ENCODE assay signal across 8 cellular contexts in the genomic region with DNA sequence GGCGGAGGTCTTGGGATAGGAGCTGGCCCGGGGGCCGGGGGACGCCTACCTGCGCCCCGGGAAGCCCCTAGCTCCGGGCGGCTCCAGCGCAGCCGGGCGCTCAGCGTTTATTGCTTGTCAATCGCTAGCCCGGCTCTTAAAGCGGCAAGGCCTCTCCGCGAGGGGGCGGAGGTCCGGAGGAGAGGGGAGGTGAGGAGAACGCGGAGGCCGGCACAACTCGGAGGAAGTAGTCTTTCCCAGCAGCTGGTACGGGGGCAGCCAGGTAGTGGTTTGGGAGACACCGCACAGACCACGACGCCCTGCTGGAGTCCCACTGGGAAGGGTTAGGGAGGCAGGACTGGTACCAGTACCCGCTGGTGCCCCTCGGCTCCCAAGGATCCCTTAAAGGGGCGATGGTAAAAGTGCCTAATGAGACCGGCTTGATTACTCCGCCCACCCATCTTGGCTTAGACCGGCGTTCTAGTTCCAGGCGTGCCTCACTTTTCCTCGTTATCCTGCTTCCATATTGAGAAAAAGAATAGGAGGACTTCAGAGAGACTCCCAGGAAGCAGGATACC. TPM values are rescaled to one million over a fixed set of nuclear protein-coding genes. Genes with fewer than 3 reads are reported as not detected.
DNase-seq lines count a peak whose midpoint lies in the region; ATAC-seq and TF ChIP-seq lines count a peak whose summit lies in the region.

A gene with protein sequence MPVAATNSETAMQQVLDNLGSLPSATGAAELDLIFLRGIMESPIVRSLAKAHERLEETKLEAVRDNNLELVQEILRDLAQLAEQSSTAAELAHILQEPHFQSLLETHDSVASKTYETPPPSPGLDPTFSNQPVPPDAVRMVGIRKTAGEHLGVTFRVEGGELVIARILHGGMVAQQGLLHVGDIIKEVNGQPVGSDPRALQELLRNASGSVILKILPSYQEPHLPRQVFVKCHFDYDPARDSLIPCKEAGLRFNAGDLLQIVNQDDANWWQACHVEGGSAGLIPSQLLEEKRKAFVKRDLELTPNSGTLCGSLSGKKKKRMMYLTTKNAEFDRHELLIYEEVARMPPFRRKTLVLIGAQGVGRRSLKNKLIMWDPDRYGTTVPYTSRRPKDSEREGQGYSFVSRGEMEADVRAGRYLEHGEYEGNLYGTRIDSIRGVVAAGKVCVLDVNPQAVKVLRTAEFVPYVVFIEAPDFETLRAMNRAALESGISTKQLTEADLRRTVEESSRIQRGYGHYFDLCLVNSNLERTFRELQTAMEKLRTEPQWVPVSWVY (minus strand): TSS at position 112 of the 557 bp plus-strand sequence. CDS start 3,076 bp downstream, outside the sequence.

- H3K4me3 ChIP-seq in HAP-1: peak within 1 kb of the TSS; percentile 42
- peak within 1 kb of the TSS; percentile 30 to 34; a peak in 3 of 4 replicates for H3K4me3 ChIP-seq in Panc1 (ENCODE audit: low read depth in 2 of 2, low read length in 2 of 2)
- H3K4me3 ChIP-seq in fibroblast of the aortic adventitia (ENCODE audit: low read depth, low read length): peak within 1 kb of the TSS; percentile 74

- H3K36me3 ChIP-seq in HAP-1 (replicated peaks) (no peaks in the 10 kb centered on the region), Panc1 (ENCODE audit: control insufficient read depth, insufficient read depth, low read length) (no peaks in the 10 kb centered on the region; the same call in 1 of the 2 replicates)

- H3K27ac ChIP-seq in 22Rv1 (peak within 1 kb of the TSS; percentile 63), Panc1 (ENCODE audit: low read length) (no peak within 1 kb of the TSS)

- in situ Hi-C loops in HAP-1 (cut with MboI; ENCODE audit: low sequenced_read_pairs): no loop called here
- in situ Hi-C loops in Panc1 (cut with HindIII; ENCODE audit: low pct_unique_long_range_greater_than_20kb, low sequenced_read_pairs): no loop called here

- H3K27ac Mint-ChIP-seq in naive thymus-derived CD8-positive, alpha-beta T cell: peak within 1 kb of the TSS in 9 of 10 donors; percentile 66 to 98 (median 96)

- H3K4me1 ChIP-seq in HAP-1 (peaks cover 15% of the 10 kb centered on the region), Panc1 (ENCODE audit: control insufficient read depth, insufficient read depth, low read length) (peaks cover 8% of the 10 kb centered on the region)

- ATAC-seq in Panc1 (peak; percentile 50), HG03097 (IDR thresholded peaks at IDR 0.05; ENCODE audit: low FRiP score, unreplicated experiment) (no peak)
- ATAC-seq in naive thymus-derived CD8-positive, alpha-beta T cell: peak; percentile 67 to 73

- peak; percentile 74 to 88 for DNase-seq in HAP-1 (ENCODE audit: low spot score in 2 of 2)
- no peak for DNase-seq in Panc1 (ENCODE audit: low read depth, low spot score)
- peak; percentile 31 for DNase-seq in activated gamma-delta T cell treated with anti-CD3 and anti-CD28 coated beads, Interleukin-2, amount 50 U/mL, for 16 hours (ENCODE audit: low read depth)
- peak; percentile 72 for DNase-seq in fibroblast of the aortic adventitia (ENCODE audit: low read depth)
- DNase-seq in naive thymus-derived CD8-positive, alpha-beta T cell: peak; percentile 43 to 84 (median 66)
- DNase-seq in superior temporal gyrus (ENCODE audit: extremely low spot score): peak; percentile 91

- no peaks in the 10 kb centered on the region for H3K27me3 ChIP-seq in HAP-1 (ENCODE audit: low read depth)
- H3K27me3 ChIP-seq in Panc1 (ENCODE audit: control insufficient read depth, insufficient read depth, low read length): peaks cover 3% of the 10 kb centered on the region; the same call in 1 of the 2 replicates

- BruUV-seq in Panc1 (replicated peaks; lab: Mats Ljungman, UMichigan): no TSS peak

- H3K9me3 Mint-ChIP-seq in naive thymus-derived CD8-positive, alpha-beta T cell: no peaks in the 10 kb centered on the region

- H3K4me3 Mint-ChIP-seq in naive thymus-derived CD8-positive, alpha-beta T cell: peak within 1 kb of the TSS; percentile 85 to 99 (median 92)

- TF ChIP-seq CTCF in 22Rv1 (IDR thresholded peaks at IDR 0.05): no peak
- no peak for TF ChIP-seq CTCF in Panc1 (IDR thresholded peaks at IDR 0.05)
- TF ChIP-seq CTCF in fibroblast of the aortic adventitia (IDR thresholded peaks at IDR 0.05; ENCODE audit: insufficient read depth, low read length): peak; percentile 38

- H3K27me3 Mint-ChIP-seq in naive thymus-derived CD8-positive, alpha-beta T cell: peaks cover 0 to 15% (median 0%) of the 10 kb centered on the region in 5 donors

- intact Hi-C loops in Panc1 (cut with micrococcal nuclease; ENCODE audit: unreplicated experiment): no loop called here

- no peaks in the 10 kb centered on the region for H3K36me3 Mint-ChIP-seq in naive thymus-derived CD8-positive, alpha-beta T cell

- H3K4me1 Mint-ChIP-seq in naive thymus-derived CD8-positive, alpha-beta T cell: peaks cover 9 to 21% (median 20%) of the 10 kb centered on the region in 4 donors

- H3K9me3 ChIP-seq in HAP-1 (no peaks in the 10 kb centered on the region), Panc1 (ENCODE audit: control insufficient read depth, insufficient read depth, low read depth, low read length) (no peaks in the 10 kb centered on the region)

- POLR2A ChIA-PET in Panc1 (lab: Charles Lee): no interaction called here
- POLR2A ChIA-PET in naive thymus-derived CD8-positive, alpha-beta T cell (lab: Charles Lee): interaction anchor here (0.6 to 2.1 kb wide), 3 partner anchors 21 to 216 kb away, joined by 3 to 10 read pairs (median 4); a partner anchor contains a TSS

- CTCF ChIA-PET in Panc1 (lab: Charles Lee): no interaction called here

RNA-seq across cellular contexts. Expression of the gene that starts here (rescaled TPM):
- total RNA-seq in Panc1 (2021; ENCODE audit: unreplicated experiment): 3.5 TPM
- polyA plus RNA-seq in Panc1 (2012; ENCODE audit: insufficient read length): 4.4 TPM
- 3.2 and 3.3 TPM in 2 replicates for total RNA-seq in fibroblast of the aortic adventitia (ENCODE audit: low replicate concordance)
- 1 to 10 TPM; 2.4 to 5.2 TPM for total RNA-seq in naive thymus-derived CD8-positive, alpha-beta T cell
- polyA plus RNA-seq in naive thymus-derived CD8-positive, alpha-beta T cell: 1 to 10 TPM; 1.1 to 4.0 (median 3.1) TPM
